ENCODE assay signal across 8 cellular contexts in the genomic region with DNA sequence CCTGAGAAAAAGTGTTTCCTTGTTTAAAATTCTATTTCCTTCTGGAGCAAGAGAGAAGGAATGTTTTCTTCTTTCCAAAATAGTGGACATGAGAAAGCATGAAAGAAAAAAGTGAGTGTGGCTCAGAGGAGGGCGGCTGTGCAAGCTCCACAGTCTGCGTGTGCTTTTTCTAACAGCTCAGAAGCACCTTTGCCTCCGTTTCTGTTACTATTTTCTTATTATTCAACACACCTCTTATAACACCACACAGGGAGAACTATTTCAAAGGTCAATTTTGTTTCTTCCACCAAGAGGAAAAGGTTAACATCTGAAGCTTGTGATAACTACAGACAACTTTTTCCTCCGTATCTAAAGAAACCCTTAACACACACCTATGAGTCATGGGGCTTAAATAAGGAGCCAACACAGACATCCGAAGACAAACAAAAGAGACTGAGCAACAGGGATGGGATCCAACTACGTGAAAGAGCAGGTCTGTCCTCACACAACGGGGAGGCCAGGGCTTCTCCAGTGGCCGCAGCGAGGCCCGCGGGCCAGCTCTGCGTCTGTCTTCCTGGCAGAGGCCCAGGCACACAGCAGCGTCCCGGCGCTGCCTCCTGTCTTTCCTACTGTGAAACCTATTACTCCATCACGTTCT. TPM values are rescaled to one million over a fixed set of nuclear protein-coding genes. Genes with fewer than 3 reads are reported as not detected.
DNase-seq lines count a peak whose midpoint lies in the region; ATAC-seq and TF ChIP-seq lines count a peak whose summit lies in the region.

No MANE protein-coding gene starts in this region.

- TF ChIP-seq CTCF in prostate gland (IDR thresholded peaks at IDR 0.05): peak in 1 of 4 experiments; percentile 29
- no peak for TF ChIP-seq CTCF in spleen (IDR thresholded peaks at IDR 0.05 in 8 of 11, conservative IDR thresholded peaks at IDR 0.05 in 3 of 11)
- TF ChIP-seq CTCF in vagina (IDR thresholded peaks at IDR 0.05): no peak

- H3K36me3 ChIP-seq in prostate gland (peaks cover 0 to 2% of the 10 kb centered on the region in 2 donors), spleen (peaks cover 4 to 100% (median 81%) of the 10 kb centered on the region in 6 donors), vagina (peaks cover 0 to 76% of the 10 kb centered on the region in 2 donors)

- WGBS in prostate gland: 66% methylated on average over 16 of the region's 16 CpGs
- WGBS in spleen, 5 donors: 87 to 95% (median 91%) methylated on average over 16 of the region's 16 CpGs

- TF ChIP-seq POLR2A in prostate gland (IDR thresholded peaks at IDR 0.05): no peak
- TF ChIP-seq POLR2A in spleen (IDR thresholded peaks at IDR 0.05): no peak
- no peak for TF ChIP-seq POLR2A in vagina (IDR thresholded peaks at IDR 0.05)

- DNase-seq in GM04504 (ENCODE audit: low read depth): peak; percentile 13
- peak; percentile 68 for DNase-seq in RPMI7951 (ENCODE audit: low read depth)
- peak; percentile 56 for DNase-seq in prostate gland (ENCODE audit: low spot score)
- DNase-seq in NOMO-1 (lab: John Stamatoyannopoulos, UW; ENCODE audit: unreplicated experiment in 2 of 2): no peak
- no peak for DNase-seq in spleen
- no peak for DNase-seq in vagina (ENCODE audit: extremely low spot score in 2 of 2)

- intact Hi-C loops in prostate gland (cut with DNase I) (no loop called here), spleen (cut with DNase I; ENCODE audit: low total_unique reads) (no loop called here), vagina (cut with DNase I) (no loop called here)

- H3K4me3 ChIP-seq in prostate gland: no peak overlapping the region
- H3K4me3 ChIP-seq in spleen: no peak overlapping the region
- no peak overlapping the region for H3K4me3 ChIP-seq in vagina

- ATAC-seq in esophagus mucosa: peak; percentile 84
- ATAC-seq in GM19328 (IDR thresholded peaks at IDR 0.05; ENCODE audit: unreplicated experiment): no peak

- H3K27me3 ChIP-seq in prostate gland (replicated peaks; ENCODE audit: insufficient read depth) (no peaks in the 10 kb centered on the region), spleen (replicated peaks in 1 of 7) (no peaks in the 10 kb centered on the region), vagina (no peaks in the 10 kb centered on the region)

- H3K4me1 ChIP-seq in prostate gland (replicated peaks) (no peaks in the 10 kb centered on the region), spleen (peaks cover 0 to 11% (median 0%) of the 10 kb centered on the region in 6 donors), vagina (no peaks in the 10 kb centered on the region)

- H3K9me3 ChIP-seq in prostate gland (no peaks in the 10 kb centered on the region), spleen (no peaks in the 10 kb centered on the region), vagina (no peaks in the 10 kb centered on the region)

- H3K27ac ChIP-seq in prostate gland: peak overlapping the region; percentile 57 to 62
- H3K27ac ChIP-seq in spleen: no peak overlapping the region
- no peak overlapping the region for H3K27ac ChIP-seq in vagina

RNA-seq across cellular contexts. Expression of gene NCAPG2, which starts 36.2 kb away (rescaled TPM):
- 52.4 and 55.7 TPM in 2 replicates for total RNA-seq in RPMI7951 (2014; rRNA removed; shearing (Covaris generic))
- total RNA-seq in esophagus mucosa (24.1 TPM), prostate gland (10 to 100 TPM in 1 of 2 donors, 1 to 10 TPM in 1; 7.9 to 11.9 TPM), spleen (10 to 100 TPM in 5 of 7 donors, 1 to 10 TPM in 2; 8.6 to 18.0 (median 12.8) TPM), vagina (9.6 TPM)
- 1 to 10 TPM; 2.2 to 3.7 (median 3.2) TPM for polyA plus RNA-seq in spleen

Comparison
In these comparisons a context has a peak if more than half of its experiments do, and no peak if none do; other contexts are left out.
1. DNase-seq: peak in GM04504 (single experiment), RPMI7951 (single experiment) and prostate gland (single experiment); none in NOMO-1 (0 of 2), spleen (single experiment) and vagina (0 of 2).
2. H3K27ac ChIP-seq: peak in prostate gland (2 of 2); none in spleen (0 of 8) and vagina (single experiment).